Comparison of ENCODE assay signal across 8 cellular contexts in the genomic region with DNA sequence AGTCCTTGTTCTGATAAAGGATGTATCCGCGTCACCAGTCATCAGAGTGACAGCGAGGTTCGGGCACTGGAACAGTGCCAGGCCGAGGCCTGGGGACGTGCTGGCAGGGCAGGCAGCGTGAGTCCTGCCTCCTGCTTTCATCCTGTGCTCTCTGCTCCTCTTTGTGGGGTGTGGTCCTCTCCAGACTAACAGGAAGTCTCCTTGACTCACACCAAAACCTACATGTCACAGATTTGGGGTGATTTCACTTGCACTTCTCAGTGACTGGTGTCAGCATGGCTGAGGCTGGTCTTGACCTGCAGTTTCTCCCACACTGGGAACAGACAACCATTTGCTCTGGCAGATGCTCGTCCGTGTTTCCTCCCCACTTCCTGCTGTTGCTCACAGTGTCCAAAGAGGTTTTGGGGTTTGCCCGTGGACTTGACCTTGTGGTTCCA. TPM values are rescaled to one million over a fixed set of nuclear protein-coding genes. Genes with fewer than 3 reads are reported as not detected.
DNase-seq lines count a peak whose midpoint lies in the region; ATAC-seq lines count a peak whose summit lies in the region.

No MANE protein-coding gene starts in this region.

- intact Hi-C loops in Right ventricle myocardium superior (cut with DNase I) = no loop called here

- DNase-seq in NK-92 treated with Interleukin-12 subunit alpha and Interleukin-12 subunit beta, amount 100 ng/mL, for 24 hours (lab: John Stamatoyannopoulos, UW) = peak; percentile 22
- DNase-seq in NK-92 (lab: John Stamatoyannopoulos, UW; ENCODE audit: unreplicated experiment) (no peak), Right ventricle myocardium superior (peak; percentile 74), HCEC 1CT (no peak), HK-2 (ENCODE audit: unreplicated experiment) (no peak)
- peak; percentile 67 for DNase-seq in activated CD4-positive, alpha-beta T cell treated with anti-CD3 and anti-CD28 coated beads for 4 hours
- peak; percentile 44 for DNase-seq in stimulated activated CD8-positive, alpha-beta memory T cell treated with anti-CD3 and anti-CD28 coated beads, Interleukin-4, amount 100 ng/mL, for 24 hours (ENCODE audit: low read depth)

- ATAC-seq in HG03354 (IDR thresholded peaks at IDR 0.05; ENCODE audit: poor library complexity, severe bottlenecking, unreplicated experiment) (peak; percentile 79), Right ventricle myocardium superior (ENCODE audit: poor library complexity) (peak; percentile 37)

RNA-seq across cellular contexts. Expression of gene NLRP3, which starts 8.8 kb away (rescaled TPM):
- 0.56 TPM for total RNA-seq in Right ventricle myocardium superior

RNA-seq across cellular contexts. Expression of gene OR2B11, which starts 50.7 kb away (rescaled TPM):
- not detected for total RNA-seq in Right ventricle myocardium superior

Comparison
In these comparisons a context has a peak if more than half of its experiments do, and no peak if none do; other contexts are left out.
1. DNase-seq: peak in NK-92 treated with Interleukin-12 subunit alpha and Interleukin-12 subunit beta, amount 100 ng/mL, for 24 hours (single experiment), activated CD4-positive, alpha-beta T cell treated with anti-CD3 and anti-CD28 coated beads for 4 hours (2 of 2), Right ventricle myocardium superior (single experiment) and stimulated activated CD8-positive, alpha-beta memory T cell treated with anti-CD3 and anti-CD28 coated beads, Interleukin-4, amount 100 ng/mL, for 24 hours (single experiment); none in NK-92 (single experiment), HCEC 1CT (single experiment) and HK-2 (single experiment).